ENCODE assay signal across 11 cellular contexts in the genomic region with DNA sequence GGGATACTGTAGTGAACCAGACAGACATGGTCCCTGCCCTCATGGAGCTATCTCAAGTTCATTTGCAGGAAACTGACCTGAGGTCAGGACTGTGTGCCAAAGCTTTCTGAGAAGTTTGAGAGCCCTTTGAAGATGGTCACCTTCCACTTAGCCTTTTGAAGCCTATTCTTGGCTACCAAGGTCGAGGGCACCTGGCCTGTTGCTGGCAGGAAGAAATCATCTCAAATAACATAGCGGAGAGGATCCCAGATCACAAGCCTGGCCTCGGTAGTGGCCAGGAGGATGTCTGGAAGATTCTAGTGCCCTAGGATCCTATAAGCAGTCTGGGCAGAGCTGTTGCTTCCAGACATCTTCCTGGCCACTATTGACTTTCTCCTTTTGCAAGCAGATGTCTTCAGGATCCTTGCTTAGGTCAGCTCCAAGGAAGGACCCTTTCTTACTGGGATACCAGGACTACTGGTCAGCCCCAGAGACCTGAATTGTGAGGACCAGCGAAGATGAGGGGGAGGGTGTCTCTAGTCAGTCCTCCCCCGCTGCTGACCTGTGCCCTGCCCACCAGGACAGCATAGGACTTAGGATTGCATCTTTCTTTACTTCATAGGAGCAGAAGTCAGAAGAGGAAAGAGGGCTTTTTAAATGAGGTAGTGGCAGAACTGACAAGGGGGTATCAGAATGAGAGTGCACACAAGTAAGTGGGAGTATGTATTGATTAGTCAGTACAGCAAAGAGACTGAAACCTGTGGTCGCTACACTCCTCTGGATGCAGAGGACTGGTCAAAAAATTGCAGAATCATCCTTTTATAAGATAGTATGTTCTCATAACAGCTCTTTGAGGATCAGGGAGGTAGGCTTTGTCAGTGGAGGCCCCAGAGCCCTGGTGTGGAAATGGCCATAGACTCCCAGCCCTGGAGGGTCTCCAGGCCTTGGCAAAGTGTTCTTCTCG.
DNase-seq lines count a peak whose midpoint lies in the region; ATAC-seq, FAIRE-seq and TF ChIP-seq lines count a peak whose summit lies in the region.
"Had no signal": no experiment of that assay in that cellular context is flagged by ENCODE, and none has a peak within 500 bp of the region (broad histone marks: within the 10 kb centered on the region; RNA-seq: fewer than 3 reads in every experiment).

No MANE protein-coding gene starts in this region.

- 100% methylated on average over 7 of the region's 7 CpGs for WGBS in HepG2 (ENCODE audit: low lambda C conversion rate)

- H3K4me1 ChIP-seq in osteoblast (ENCODE audit: insufficient read depth, low read length) = peaks cover 71% of the 10 kb centered on the region
- peaks cover 26% of the 10 kb centered on the region for H3K4me1 ChIP-seq in HepG2 (ENCODE audit: insufficient read depth, low read length)
- H3K4me1 ChIP-seq: testis had no signal

- H3K9me3 ChIP-seq in osteoblast (ENCODE audit: low read depth, low read length) = no peaks in the 10 kb centered on the region
- H3K9me3 ChIP-seq in HepG2 (ENCODE audit: low read length) = no peaks in the 10 kb centered on the region
- H3K9me3 ChIP-seq: testis had no signal

- H3K27ac ChIP-seq in RWPE1 = peak overlapping the region; percentile 82
- peak overlapping the region; percentile 88 for H3K27ac ChIP-seq in osteoblast (ENCODE audit: low read depth, low read length)
- H3K27ac ChIP-seq in HepG2 (ENCODE audit: extremely low read length, insufficient read depth, low read length) = no peak overlapping the region
- H3K27ac ChIP-seq: testis had no signal

- intact Hi-C loops in HepG2 (cut with micrococcal nuclease; ENCODE audit: unreplicated experiment) = loop anchor here (10.0 kb wide), 2 partner anchors 56 to 116 kb away; no protein-coding TSS in a partner anchor

- H3K79me2 ChIP-seq in osteoblast (ENCODE audit: insufficient read depth, low read length) = peaks cover 98% of the 10 kb centered on the region
- H3K79me2 ChIP-seq in HepG2 (ENCODE audit: insufficient read depth, low read length) = peaks cover 22% of the 10 kb centered on the region

- no peak for TF ChIP-seq CTCF in RWPE1 (conservative IDR thresholded peaks at IDR 0.05; ENCODE audit: low read depth)
- no peak for TF ChIP-seq CTCF in osteoblast (IDR thresholded peaks at IDR 0.05; ENCODE audit: extremely low read depth, low read depth, low read length)
- TF ChIP-seq CTCF in HepG2 (CRISPR knock-in tag; IDR thresholded peaks at IDR 0.05) = no peak

- FAIRE-seq in HepG2 (lab: Jason Lieb, UNC) = no peak

- TF ChIP-seq POLR2A in HepG2 (IDR thresholded peaks at IDR 0.05; ENCODE audit: insufficient read depth in 1 of 2, low read depth in 2 of 2, low read length in 2 of 2) = no peak

- no peak for TF ChIP-seq RAD21 in HepG2 (CRISPR knock-in tag; IDR thresholded peaks at IDR 0.05)

- in situ Hi-C loops in HepG2 (cut with HindIII; ENCODE audit: extremely low pct_ligation_motif_present, low pct_unique_long_range_greater_than_20kb) = no loop called here

- ATAC-seq in GM18519 (IDR thresholded peaks at IDR 0.05; ENCODE audit: low FRiP score, unreplicated experiment) (peak; percentile 71), HG02588 (IDR thresholded peaks at IDR 0.05; ENCODE audit: unreplicated experiment) (peak; percentile 53), HepG2 (no peak)
- ATAC-seq: naive thymus-derived CD8-positive, alpha-beta T cell had no signal

- no peak overlapping the region for H3K9ac ChIP-seq in HepG2 (ENCODE audit: insufficient read depth, low read depth, low read length)

- H2AFZ ChIP-seq in osteoblast (ENCODE audit: low read length) = no peak overlapping the region
- no peak overlapping the region for H2AFZ ChIP-seq in HepG2 (ENCODE audit: low read length)

- CTCF ChIA-PET in RWPE1 (lab: Yijun Ruan, JAX) = interaction anchor here (0.7 kb wide), 1 partner anchor 76 kb away, joined by 4 read pairs; no protein-coding TSS in a partner anchor
- CTCF ChIA-PET in HepG2 (lab: Yijun Ruan, JAX; ENCODE audit: low intra/inter-chr PET ratio, low total read pairs) = no interaction called here

- TF ChIP-seq EP300 in HepG2 (IDR thresholded peaks at IDR 0.05; ENCODE audit: low read depth in 2 of 2, low read length in 2 of 2) (no peak), HepG2 (CRISPR knock-in tag; IDR thresholded peaks at IDR 0.05; ENCODE audit: borderline replicate concordance) (no peak)

- BruUV-seq in HepG2 (replicated peaks; lab: Mats Ljungman, UMichigan) = no TSS peak

- H3K4me2 ChIP-seq in osteoblast (ENCODE audit: insufficient read depth, low read length) (peak overlapping the region; percentile 41), HepG2 (ENCODE audit: low read depth, low read length) (no peak overlapping the region)

- H3K27me3 ChIP-seq in osteoblast (ENCODE audit: insufficient read depth, low read length) (no peaks in the 10 kb centered on the region), HepG2 (ENCODE audit: control insufficient read depth in 1 of 2, insufficient read depth in 2 of 2, low read length in 2 of 2) (no peaks in the 10 kb centered on the region)
- H3K27me3 ChIP-seq: testis had no signal

- H4K20me1 ChIP-seq in osteoblast (ENCODE audit: insufficient read depth, low read length) = peaks cover 10% of the 10 kb centered on the region
- no peaks in the 10 kb centered on the region for H4K20me1 ChIP-seq in HepG2 (ENCODE audit: insufficient read depth, low read length)

- DNase-seq in RWPE1 (ENCODE audit: low spot score) (no peak), osteoblast (ENCODE audit: insufficient read length, low spot score, missing footprints) (no peak), HepG2 (ENCODE audit: low spot score) (no peak), NCI-H2107 (lab: John Stamatoyannopoulos, UW) (no peak), cortex of kidney (lab: John Stamatoyannopoulos, UW) (no peak), germinal center (ENCODE audit: low spot score) (no peak)
- DNase-seq: activated naive CD4-positive, alpha-beta T cell treated with anti-CD3 and anti-CD28 coated beads, Interleukin-2, amount 50 U/mL, for 16 hours; naive thymus-derived CD8-positive, alpha-beta T cell; testis had no signal

- POLR2A ChIA-PET in RWPE1 (lab: Yijun Ruan, JAX; ENCODE audit: low non-redundant PET) (no interaction called here), HepG2 (lab: Yijun Ruan, JAX) (interaction anchor here (0.8 to 1.9 kb wide), 2 partner anchors 34 to 59 kb away, joined by 3 to 4 read pairs; no protein-coding TSS in a partner anchor)

- H3K36me3 ChIP-seq in osteoblast (ENCODE audit: insufficient read depth, low read length) (peaks cover 18% of the 10 kb centered on the region), HepG2 (replicated peaks in 1 of 2; ENCODE audit: control insufficient read depth in 1 of 2, insufficient read depth in 2 of 2, low read length in 2 of 2) (peaks cover 7 to 43% of the 10 kb centered on the region in 2 experiments; a peak in 4 of 5 replicates)

- H3K4me3 ChIP-seq in osteoblast (ENCODE audit: insufficient read depth, low read length) = no peak overlapping the region
- H3K4me3 ChIP-seq in HepG2 (replicated peaks in 1 of 3; ENCODE audit: insufficient read depth in 1 of 3, low read depth in 2 of 3, low read length in 3 of 3) = no peak overlapping the region
- H3K4me3 ChIP-seq: testis had no signal

TF ChIP-seq in HepG2, 621 proteins besides CTCF, POLR2A, EP300 and RAD21:
- TF ChIP-seq HNF4A (CRISPR knock-in tag; IDR thresholded peaks at IDR 0.05) (no peak), IRX3 (CRISPR knock-in tag; IDR thresholded peaks at IDR 0.05; ENCODE audit: borderline replicate concordance, low read depth) (no peak), ZFYVE20 (CRISPR knock-in tag; IDR thresholded peaks at IDR 0.05; ENCODE audit: borderline replicate concordance, low read depth) (no peak), ZSCAN31 (CRISPR knock-in tag; IDR thresholded peaks at IDR 0.05; ENCODE audit: low read depth) (no peak), ZNF891 (CRISPR knock-in tag; IDR thresholded peaks at IDR 0.05) (no peak)
- TF ChIP-seq, protein P1, sequence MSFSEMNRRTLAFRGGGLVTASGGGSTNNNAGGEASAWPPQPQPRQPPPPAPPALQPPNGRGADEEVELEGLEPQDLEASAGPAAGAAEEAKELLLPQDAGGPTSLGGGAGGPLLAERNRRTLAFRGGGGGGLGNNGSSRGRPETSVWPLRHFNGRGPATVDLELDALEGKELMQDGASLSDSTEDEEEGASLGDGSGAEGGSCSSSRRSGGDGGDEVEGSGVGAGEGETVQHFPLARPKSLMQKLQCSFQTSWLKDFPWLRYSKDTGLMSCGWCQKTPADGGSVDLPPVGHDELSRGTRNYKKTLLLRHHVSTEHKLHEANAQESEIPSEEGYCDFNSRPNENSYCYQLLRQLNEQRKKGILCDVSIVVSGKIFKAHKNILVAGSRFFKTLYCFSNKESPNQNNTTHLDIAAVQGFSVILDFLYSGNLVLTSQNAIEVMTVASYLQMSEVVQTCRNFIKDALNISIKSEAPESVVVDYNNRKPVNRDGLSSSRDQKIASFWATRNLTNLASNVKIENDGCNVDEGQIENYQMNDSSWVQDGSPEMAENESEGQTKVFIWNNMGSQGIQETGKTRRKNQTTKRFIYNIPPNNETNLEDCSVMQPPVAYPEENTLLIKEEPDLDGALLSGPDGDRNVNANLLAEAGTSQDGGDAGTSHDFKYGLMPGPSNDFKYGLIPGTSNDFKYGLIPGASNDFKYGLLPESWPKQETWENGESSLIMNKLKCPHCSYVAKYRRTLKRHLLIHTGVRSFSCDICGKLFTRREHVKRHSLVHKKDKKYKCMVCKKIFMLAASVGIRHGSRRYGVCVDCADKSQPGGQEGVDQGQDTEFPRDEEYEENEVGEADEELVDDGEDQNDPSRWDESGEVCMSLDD (CRISPR knock-in tag; IDR thresholded peaks at IDR 0.05; ENCODE audit: borderline replicate concordance) = no peak
